Comparison of ENCODE assay signal across 27 cellular contexts in the genomic region with DNA sequence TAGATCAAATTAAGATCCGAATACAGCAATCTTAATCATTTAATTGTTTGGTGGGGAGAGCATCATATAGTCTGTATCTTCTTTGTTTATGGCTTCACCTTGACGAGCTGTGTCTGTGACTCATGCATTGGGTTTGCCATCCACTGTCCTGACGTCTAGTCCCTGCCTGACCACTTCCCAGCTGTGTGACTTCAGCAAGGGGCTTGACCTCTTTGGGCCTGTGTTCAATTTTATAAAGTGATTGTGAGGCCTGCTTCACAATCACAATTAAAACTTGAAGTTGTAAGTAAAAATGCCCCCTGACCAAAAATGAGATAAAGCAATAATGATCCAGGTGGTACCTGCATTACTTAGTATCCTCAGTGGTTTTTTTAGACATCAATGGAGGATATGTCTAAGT.
"Had no signal": no experiment of that assay in that cellular context is flagged by ENCODE, and none has a peak within 500 bp of the region (broad histone marks: within the 10 kb centered on the region; RNA-seq: fewer than 3 reads in every experiment).

No MANE protein-coding gene starts in this region.

- H3K9me3 ChIP-seq: body of pancreas, esophagus muscularis mucosa, pancreas, prostate gland, spleen, testis had no signal

- H3K27ac ChIP-seq: prostate gland, spleen had no signal

- DNase-seq: activated B cell treated with CpG ODN at 0.5 μM for 24 hours; activated CD4-positive, alpha-beta T cell treated with anti-CD3 and anti-CD28 coated beads, Interleukin-2, amount 50 U/mL, for 4 hours; activated effector memory CD4-positive, alpha-beta T cell treated with Interleukin-2 at 50 U/mL for 16 hours; activated naive CD4-positive, alpha-beta T cell treated with Interleukin-2 at 50 U/mL for 16 hours; activated T-cell treated with anti-CD3 and anti-CD28 coated beads for 4 hours; activated T-cell treated with anti-CD3 and anti-CD28 coated beads, Interleukin-2, amount 50 U/mL, for 72 hours; anterior cingulate cortex; body of pancreas; dermis blood vessel endothelial cell; effector CD4-positive, alpha-beta T cell; glutamatergic neuron; hippocampal formation; immature natural killer cell; kidney; nucleus accumbens; pancreas; spleen; stimulated activated naive CD4-positive, alpha-beta T cell; T-helper 1 cell; testis; trophoblast cell had no signal

- H3K4me1 ChIP-seq: prostate gland, spleen, testis had no signal

- H3K4me3 ChIP-seq: body of pancreas, esophagus muscularis mucosa, pancreas, prostate gland, spleen, testis had no signal

- H3K27me3 ChIP-seq: body of pancreas, esophagus muscularis mucosa, pancreas, spleen, testis had no signal

- FAIRE-seq: colon, frontal cortex, kidney, pancreas, urothelium cell line had no signal

- ATAC-seq: activated T-cell treated with anti-CD3 and anti-CD28 coated beads, Interleukin-2, amount 50 U/mL, for 72 hours; body of pancreas; natural killer cell treated with Interleukin-12 subunit alpha and Interleukin-12 subunit beta and Interleukin-15 and Interleukin-18, amount 100 ng/mL, for 72 hours; pancreas had no signal

- H3K36me3 ChIP-seq: esophagus muscularis mucosa, pancreas, prostate gland, spleen had no signal
